1 cellular context compared by ENCODE assay signal in genomic region chr4:31617667-31618066, GRCh38.
TF ChIP-seq lines count a peak whose summit lies in the region.

No MANE protein-coding gene starts in this region.

TF ChIP-seq in HCT116, 20 proteins besides CTCF, POLR2A, EP300 and RAD21 (continued from another document):
- no peak for TF ChIP-seq ZNF274 (IDR thresholded peaks at IDR 0.05; ENCODE audit: low read depth, low read length)
